In the genomic region with DNA sequence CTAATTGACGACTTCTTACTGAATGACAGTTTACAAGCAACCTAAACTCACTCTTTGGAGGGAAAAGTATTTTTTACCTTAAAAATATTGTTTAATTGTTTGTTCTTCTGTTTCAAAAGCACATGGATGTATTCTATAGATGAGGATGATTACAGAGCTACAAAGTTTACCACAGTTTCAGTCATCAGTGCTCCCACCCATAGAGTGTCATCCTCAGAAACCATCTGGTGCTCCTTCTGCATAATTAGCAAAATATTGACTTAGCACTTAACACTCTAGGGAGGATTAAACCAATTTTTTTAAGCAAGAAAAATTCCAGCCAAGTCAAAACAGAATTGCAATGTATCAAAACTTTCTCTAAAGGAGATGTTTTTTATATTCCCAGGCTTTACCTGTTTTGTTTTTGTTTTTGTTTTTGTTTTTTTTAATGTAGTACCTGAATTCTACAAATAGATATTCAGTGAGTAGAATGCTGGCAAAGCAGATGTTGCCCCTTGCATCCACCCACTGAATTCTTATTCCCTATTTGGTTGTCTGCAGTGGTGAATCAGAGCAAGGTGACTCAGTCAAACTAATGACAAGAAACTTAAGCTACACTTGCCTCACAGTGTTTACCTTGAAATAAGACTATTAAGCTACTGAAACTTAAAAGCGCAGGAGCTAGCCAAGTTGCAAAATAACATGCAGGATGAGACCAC, we compare ENCODE assay signal across 9 cellular contexts.
DNase-seq lines count a peak whose midpoint lies in the region; ATAC-seq and TF ChIP-seq lines count a peak whose summit lies in the region.
"Had no signal": no experiment of that assay in that cellular context is flagged by ENCODE, and none has a peak within 500 bp of the region (broad histone marks: within the 10 kb centered on the region; RNA-seq: fewer than 3 reads in every experiment).

No MANE protein-coding gene starts in this region.

- H3K4me1 Mint-ChIP-seq in endodermal cell: peaks cover 3% of the 10 kb centered on the region
- H3K4me1 Mint-ChIP-seq: naive thymus-derived CD4-positive, alpha-beta T cell had no signal

- no peaks in the 10 kb centered on the region for H3K27me3 ChIP-seq in MG63
- no peaks in the 10 kb centered on the region for H3K27me3 ChIP-seq in endodermal cell (ENCODE audit: control insufficient read depth, insufficient read depth, low read length, poor library complexity, severe bottlenecking)

- H3K27ac ChIP-seq in endodermal cell (ENCODE audit: low read depth, low read length): no peak overlapping the region

- no peak overlapping the region for H3K4me3 ChIP-seq in MG63
- H3K4me3 ChIP-seq in cardiac fibroblast (replicated peaks in 1 of 2; ENCODE audit: low read depth in 2 of 2, low read length in 2 of 2): no peak overlapping the region
- no peak overlapping the region for H3K4me3 ChIP-seq in endodermal cell (ENCODE audit: low read length)

- 72 to 90% methylated on average over 1 of the region's 2 CpGs for WGBS in endodermal cell (ENCODE audit: insufficient coverage in 1 of 2, insufficient read length in 1 of 2), 2 experiments

- peak; percentile 75 for DNase-seq in EH (ENCODE audit: low read depth)
- DNase-seq in MG63: peak; percentile 27
- peak; percentile 1 to 53 for DNase-seq in cardiac fibroblast (ENCODE audit: low read depth in 2 of 2)
- peak; percentile 36 for DNase-seq in non-pigmented ciliary epithelial cell (ENCODE audit: low read depth)
- DNase-seq in endodermal cell: no peak
- DNase-seq: naive thymus-derived CD4-positive, alpha-beta T cell; small intestine had no signal

- H3K27ac Mint-ChIP-seq in endodermal cell: no peak overlapping the region
- H3K27ac Mint-ChIP-seq: naive thymus-derived CD4-positive, alpha-beta T cell had no signal

- peaks cover 8% of the 10 kb centered on the region for H3K9me3 Mint-ChIP-seq in endodermal cell

- no peak overlapping the region for H3K9ac ChIP-seq in endodermal cell (ENCODE audit: extremely low read depth, low read length, poor library complexity, severe bottlenecking)

- no peaks in the 10 kb centered on the region for H3K36me3 ChIP-seq in MG63
- H3K36me3 ChIP-seq in endodermal cell (ENCODE audit: control insufficient read depth, insufficient read depth, low read length): no peaks in the 10 kb centered on the region

- H3K36me3 Mint-ChIP-seq in endodermal cell (ENCODE audit: low read depth): no peaks in the 10 kb centered on the region
- H3K36me3 Mint-ChIP-seq: naive thymus-derived CD4-positive, alpha-beta T cell had no signal

- ATAC-seq in GM21526 (IDR thresholded peaks at IDR 0.05; ENCODE audit: low FRiP score, unreplicated experiment): no peak
- ATAC-seq in HG02852 (IDR thresholded peaks at IDR 0.05; ENCODE audit: unreplicated experiment): no peak
- ATAC-seq: naive thymus-derived CD4-positive, alpha-beta T cell had no signal

- no peak for TF ChIP-seq CTCF in cardiac fibroblast (IDR thresholded peaks at IDR 0.05; ENCODE audit: low read depth, low read length)
- TF ChIP-seq CTCF in endodermal cell (conservative IDR thresholded peaks at IDR 0.05): no peak

- no peak overlapping the region for H3K4me3 Mint-ChIP-seq in endodermal cell
- H3K4me3 Mint-ChIP-seq: naive thymus-derived CD4-positive, alpha-beta T cell had no signal

- H3K27me3 Mint-ChIP-seq in endodermal cell (ENCODE audit: insufficient read depth): peaks cover 26% of the 10 kb centered on the region
- H3K27me3 Mint-ChIP-seq: naive thymus-derived CD4-positive, alpha-beta T cell had no signal

- H3K4me1 ChIP-seq in endodermal cell (ENCODE audit: control insufficient read depth, insufficient read depth, low read length): no peaks in the 10 kb centered on the region

- H3K9me3 ChIP-seq in MG63 (no peaks in the 10 kb centered on the region), endodermal cell (ENCODE audit: control insufficient read depth, low read length) (peaks cover 4% of the 10 kb centered on the region)
